21 cellular contexts compared by ENCODE assay signal in genomic region chr1:64969305-64970066, GRCh38. TPM values are rescaled to one million over a fixed set of nuclear protein-coding genes. Genes with fewer than 3 reads are reported as not detected.
DNase-seq lines count a peak whose midpoint lies in the region; ATAC-seq and TF ChIP-seq lines count a peak whose summit lies in the region.
"Had no signal": no experiment of that assay in that cellular context is flagged by ENCODE, and none has a peak within 500 bp of the region (broad histone marks: within the 10 kb centered on the region; RNA-seq: fewer than 3 reads in every experiment).

No MANE protein-coding gene starts in this region.

- H3K27ac Mint-ChIP-seq in CD8-positive, alpha-beta T cell = peak overlapping the region; percentile 27
- no peak overlapping the region for H3K27ac Mint-ChIP-seq in stimulated activated naive B cell treated with anti-CD40 and anti-IgM and Interleukin-4, amounts not matched to agents 10 μg/mL and 1 μg/mL and 100 μg/mL, for 72 hours
- H3K27ac Mint-ChIP-seq: endodermal cell had no signal

- peaks cover 21% of the 10 kb centered on the region for H3K4me1 ChIP-seq in CD8-positive, alpha-beta T cell (ENCODE audit: insufficient read depth, low read length)
- peaks cover 5 to 14% (median 11%) of the 10 kb centered on the region in 4 donors for H3K4me1 ChIP-seq in liver (ENCODE audit: control insufficient read depth in 4 of 4, insufficient read depth in 4 of 4, low read length in 3 of 4)

- CTCF ChIA-PET in CD8-positive, alpha-beta T cell (lab: Charles Lee) = interaction anchor here (1.1 kb wide), 1 partner anchor 64 kb away, joined by 3 read pairs; no protein-coding TSS in a partner anchor

- POLR2A ChIA-PET in CD8-positive, alpha-beta T cell (lab: Charles Lee) = interaction anchor here (0.8 kb wide), 1 partner anchor 79 kb away, joined by 3 read pairs; no protein-coding TSS in a partner anchor

- 44% methylated on average over 9 of the region's 9 CpGs for WGBS in liver

- H3K27me3 ChIP-seq in CD8-positive, alpha-beta T cell (ENCODE audit: insufficient read depth, low read length) = no peaks in the 10 kb centered on the region
- H3K27me3 ChIP-seq in brain microvascular endothelial cell (replicated peaks) (no peaks in the 10 kb centered on the region), liver (ENCODE audit: control insufficient read depth in 4 of 4, insufficient read depth in 4 of 4, low read length in 3 of 4) (no peaks in the 10 kb centered on the region)
- H3K27me3 ChIP-seq: gastroesophageal sphincter had no signal

- H3K27ac ChIP-seq in CD8-positive, alpha-beta T cell (ENCODE audit: low read depth, low read length) = no peak overlapping the region
- H3K27ac ChIP-seq in brain microvascular endothelial cell (no peak overlapping the region), liver (ENCODE audit: low read depth in 1 of 2, low read length in 2 of 2) (peak overlapping the region; percentile 36 to 58)
- H3K27ac ChIP-seq: C4-2B, gastroesophageal sphincter, lower lobe of right lung, RWPE1 had no signal

- H3K9me3 Mint-ChIP-seq in CD8-positive, alpha-beta T cell = no peaks in the 10 kb centered on the region
- no peaks in the 10 kb centered on the region for H3K9me3 Mint-ChIP-seq in stimulated activated naive B cell treated with anti-CD40 and anti-IgM and Interleukin-4, amounts not matched to agents 10 μg/mL and 1 μg/mL and 100 μg/mL, for 72 hours
- H3K9me3 Mint-ChIP-seq: endodermal cell had no signal

- H3K4me3 Mint-ChIP-seq in CD8-positive, alpha-beta T cell = no peak overlapping the region
- H3K4me3 Mint-ChIP-seq in stimulated activated naive B cell treated with anti-CD40 and anti-IgM and Interleukin-4, amounts not matched to agents 10 μg/mL and 1 μg/mL and 100 μg/mL, for 72 hours = no peak overlapping the region
- H3K4me3 Mint-ChIP-seq: endodermal cell had no signal

- no peak for TF ChIP-seq CTCF in CD8-positive, alpha-beta T cell (IDR thresholded peaks at IDR 0.05)
- TF ChIP-seq CTCF in brain microvascular endothelial cell (IDR thresholded peaks at IDR 0.05; ENCODE audit: low read depth, low read length, missing control alignments) (peak; percentile 20), liver (IDR thresholded peaks at IDR 0.05; ENCODE audit: low read depth, low read length, missing input control) (peak; percentile 14)

- ATAC-seq in CD8-positive, alpha-beta T cell = no peak
- no peak for ATAC-seq in GM19463 (IDR thresholded peaks at IDR 0.05; ENCODE audit: unreplicated experiment)
- ATAC-seq in stimulated activated naive B cell treated with anti-CD40 and anti-IgM and Interleukin-4, amounts not matched to agents 10 μg/mL and 1 μg/mL and 100 μg/mL, for 72 hours (replicated peaks) = no peak
- ATAC-seq: gastroesophageal sphincter, lower lobe of right lung had no signal

- H3K36me3 ChIP-seq in CD8-positive, alpha-beta T cell (ENCODE audit: insufficient read depth, low read length) = no peaks in the 10 kb centered on the region
- no peaks in the 10 kb centered on the region for H3K36me3 ChIP-seq in brain microvascular endothelial cell (replicated peaks)
- H3K36me3 ChIP-seq in liver (ENCODE audit: control insufficient read depth in 4 of 4, insufficient read depth in 3 of 4, low read depth in 1 of 4, low read length in 3 of 4) = no peaks in the 10 kb centered on the region
- H3K36me3 ChIP-seq: gastroesophageal sphincter, lower lobe of right lung had no signal

- H3K36me3 Mint-ChIP-seq in CD8-positive, alpha-beta T cell = peaks cover 11% of the 10 kb centered on the region
- H3K36me3 Mint-ChIP-seq in stimulated activated naive B cell treated with anti-CD40 and anti-IgM and Interleukin-4, amounts not matched to agents 10 μg/mL and 1 μg/mL and 100 μg/mL, for 72 hours = peaks cover 0 to 1% of the 10 kb centered on the region in 2 donors

- TF ChIP-seq RAD21 in Ishikawa (IDR thresholded peaks at IDR 0.05; ENCODE audit: low read depth) (no peak), liver (IDR thresholded peaks at IDR 0.05) (peak; percentile 74 to 78)

- DNase-seq in CD8-positive, alpha-beta T cell = no peak
- no peak for DNase-seq in brain microvascular endothelial cell
- DNase-seq in stimulated activated naive B cell treated with anti-CD40 and anti-IgM and Interleukin-4, amounts not matched to agents 10 μg/mL and 1 μg/mL and 100 μg/mL, for 72 hours = no peak
- DNase-seq in activated CD8-positive, alpha-beta memory T cell treated with anti-CD3 and anti-CD28 coated beads, Interleukin-2, amount 50 U/mL, for 48 hours = no peak
- DNase-seq in CD1c-positive myeloid dendritic cell (ENCODE audit: extremely low spot score) = no peak
- DNase-seq: activated effector memory CD4-positive, alpha-beta T cell treated with Interleukin-2 at 50 U/mL for 16 hours; amygdala; cerebellar nuclear complex; DMS79; endodermal cell; lower lobe of right lung; NCI-H1930; NCI-H748 treated with DMSO at 0.1 percent for 48 hours; T-helper 1 cell had no signal

- H3K9ac ChIP-seq in liver (ENCODE audit: low read depth in 1 of 2, low read length in 2 of 2) = no peak overlapping the region

- no peaks in the 10 kb centered on the region for H3K9me3 ChIP-seq in CD8-positive, alpha-beta T cell (ENCODE audit: low read length)
- no peaks in the 10 kb centered on the region for H3K9me3 ChIP-seq in liver (ENCODE audit: control insufficient read depth in 4 of 4, low read length in 3 of 4)
- H3K9me3 ChIP-seq: gastroesophageal sphincter, lower lobe of right lung had no signal

- no peak for TF ChIP-seq EP300 in Ishikawa (IDR thresholded peaks at IDR 0.05; ENCODE audit: borderline replicate concordance)

- H3K4me3 ChIP-seq in CD8-positive, alpha-beta T cell (ENCODE audit: low read depth, low read length) = no peak overlapping the region
- no peak overlapping the region for H3K4me3 ChIP-seq in brain microvascular endothelial cell (ENCODE audit: low read depth, low read length)
- no peak overlapping the region for H3K4me3 ChIP-seq in liver (ENCODE audit: low read depth in 1 of 3, low read length in 3 of 3)
- H3K4me3 ChIP-seq: gastroesophageal sphincter, lower lobe of right lung, smooth muscle cell had no signal

- intact Hi-C loops in CD8-positive, alpha-beta T cell (cut with DNase I, micrococcal nuclease) = loop anchor here (5.0 to 10.0 kb wide), 4 partner anchors 37 to 1375 kb away; partner anchors contain the start of genes LEPR (in 1 of the 2), LEPROT (in 1 of the 2) and PGM1 (in 1 of the 2)

- in situ Hi-C loops in brain microvascular endothelial cell (cut with HindIII; ENCODE audit: low pct_ligation_motif_present, low sequenced_read_pairs) = no loop called here

- no peaks in the 10 kb centered on the region for H3K27me3 Mint-ChIP-seq in CD8-positive, alpha-beta T cell (ENCODE audit: low read depth)
- no peaks in the 10 kb centered on the region for H3K27me3 Mint-ChIP-seq in stimulated activated naive B cell treated with anti-CD40 and anti-IgM and Interleukin-4, amounts not matched to agents 10 μg/mL and 1 μg/mL and 100 μg/mL, for 72 hours

- H3K4me1 Mint-ChIP-seq in CD8-positive, alpha-beta T cell (ENCODE audit: low read depth) = peaks cover 27% of the 10 kb centered on the region
- H3K4me1 Mint-ChIP-seq in stimulated activated naive B cell treated with anti-CD40 and anti-IgM and Interleukin-4, amounts not matched to agents 10 μg/mL and 1 μg/mL and 100 μg/mL, for 72 hours = peaks cover 14 to 20% of the 10 kb centered on the region in 2 donors

TF ChIP-seq in Ishikawa, 13 proteins besides CTCF, POLR2A, EP300 and RAD21:
- TF ChIP-seq NFIC (IDR thresholded peaks at IDR 0.05) = no peak
- TF ChIP-seq, protein P1, sequence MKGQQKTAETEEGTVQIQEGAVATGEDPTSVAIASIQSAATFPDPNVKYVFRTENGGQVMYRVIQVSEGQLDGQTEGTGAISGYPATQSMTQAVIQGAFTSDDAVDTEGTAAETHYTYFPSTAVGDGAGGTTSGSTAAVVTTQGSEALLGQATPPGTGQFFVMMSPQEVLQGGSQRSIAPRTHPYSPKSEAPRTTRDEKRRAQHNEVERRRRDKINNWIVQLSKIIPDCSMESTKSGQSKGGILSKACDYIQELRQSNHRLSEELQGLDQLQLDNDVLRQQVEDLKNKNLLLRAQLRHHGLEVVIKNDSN (IDR thresholded peaks at IDR 0.05) = no peak
- TF ChIP-seq ZBTB7A (IDR thresholded peaks at IDR 0.05; ENCODE audit: low read depth) = no peak
- no peak for TF ChIP-seq CREB1 (IDR thresholded peaks at IDR 0.05; ENCODE audit: low read depth)
- TF ChIP-seq MAX (IDR thresholded peaks at IDR 0.05) = no peak
- TF ChIP-seq CEBPB (IDR thresholded peaks at IDR 0.05) = peak; percentile 61; the same call in 1 of the 2 replicates
- TF ChIP-seq EGR1 (IDR thresholded peaks at IDR 0.05) = no peak

TF ChIP-seq in liver, 16 proteins besides CTCF, POLR2A, EP300 and RAD21 (continues in another document):
- TF ChIP-seq EGR1 (IDR thresholded peaks at IDR 0.05; ENCODE audit: low read depth in 2 of 2) = peak in 1 of 2 donors; percentile 17
- TF ChIP-seq JUND (IDR thresholded peaks at IDR 0.05) = peak in 1 of 2 donors; percentile 47
- peak; percentile 52 for TF ChIP-seq YY1 (IDR thresholded peaks at IDR 0.05)
- TF ChIP-seq FOXA1 (IDR thresholded peaks at IDR 0.05) = no peak
- TF ChIP-seq SP1 (IDR thresholded peaks at IDR 0.05) = peak; percentile 71
- TF ChIP-seq HNF4G (IDR thresholded peaks at IDR 0.05) = peak; percentile 44
- peak; percentile 55 for TF ChIP-seq MAX (IDR thresholded peaks at IDR 0.05)
- TF ChIP-seq FOXA2 (IDR thresholded peaks at IDR 0.05) = no peak
- TF ChIP-seq NR2F2 (IDR thresholded peaks at IDR 0.05) = peak; percentile 47

RNA-seq across cellular contexts. Expression of gene JAK1, which starts 3.1 kb away (rescaled TPM):
- 100 to 1,000 TPM; 280 to 298 TPM for total RNA-seq in CD8-positive, alpha-beta T cell
- 10 to 100 TPM; 43.3 to 68.6 TPM for total RNA-seq in liver
- polyA plus RNA-seq in liver = 10 to 100 TPM; 24.1 to 25.6 TPM

Comparison
In these comparisons a context has a peak if more than half of its experiments do, and no peak if none do; other contexts are left out.
1. H3K27ac ChIP-seq: peak in liver (2 of 2); none in CD8-positive, alpha-beta T cell (single experiment) and brain microvascular endothelial cell (single experiment).
2. RNA of gene JAK1, which starts 3.1 kb away (total RNA-seq): 280 to 298 TPM in CD8-positive, alpha-beta T cell; 43.3 to 68.6 TPM in liver; every median in the first group is over 4 times any median in the second.